In the genomic region with DNA sequence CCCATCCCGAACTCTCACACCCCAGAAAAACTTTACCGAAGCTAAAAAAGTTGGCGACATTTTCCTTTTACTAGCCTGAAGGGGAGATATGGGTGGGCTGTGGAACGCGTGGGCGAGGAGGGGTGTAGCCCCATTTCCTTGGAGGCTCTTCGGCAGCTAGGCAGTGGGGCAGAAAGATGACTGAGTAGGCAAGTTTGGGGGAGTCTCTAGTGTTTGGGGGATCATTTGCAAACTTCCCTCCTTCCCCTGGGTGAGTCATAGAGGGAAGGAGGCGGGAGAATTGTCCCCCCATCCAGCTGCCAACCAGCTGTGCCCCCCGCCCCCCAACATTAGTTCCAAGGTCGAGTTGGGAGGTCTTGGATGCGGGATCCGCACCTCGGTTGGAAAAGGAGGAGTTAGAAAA, we compare ENCODE assay signal across 8 cellular contexts. TPM values are rescaled to one million over a fixed set of nuclear protein-coding genes. Genes with fewer than 3 reads are reported as not detected.
A peak's percentile ranks its signal among the peaks of the same experiment; 100 is the strongest.
DNase-seq lines count a peak whose midpoint lies in the region; ATAC-seq and TF ChIP-seq lines count a peak whose summit lies in the region.

No MANE protein-coding gene starts in this region.

- peaks cover 28% of the 10 kb centered on the region for H3K4me1 Mint-ChIP-seq in osteocyte (ENCODE audit: unreplicated experiment)

- no peaks in the 10 kb centered on the region for H3K27me3 ChIP-seq in Panc1 (ENCODE audit: control insufficient read depth, insufficient read depth, low read length)

- peak overlapping the region; percentile 79 for H3K4me3 Mint-ChIP-seq in osteocyte (ENCODE audit: unreplicated experiment)

- H3K36me3 Mint-ChIP-seq in osteocyte (ENCODE audit: unreplicated experiment), result no peaks in the 10 kb centered on the region

- no peaks in the 10 kb centered on the region for H3K9me3 Mint-ChIP-seq in osteocyte (ENCODE audit: unreplicated experiment)

- H3K27ac ChIP-seq in Panc1 (ENCODE audit: low read length) (peak overlapping the region; percentile 85), epithelial cell of prostate (peak overlapping the region; percentile 63)

- ATAC-seq in Panc1 (peak; percentile 2), HG02763 (IDR thresholded peaks at IDR 0.05; ENCODE audit: unreplicated experiment) (no peak)

- intact Hi-C loops in Panc1 (cut with micrococcal nuclease; ENCODE audit: unreplicated experiment) (no loop called here), posterior vena cava (cut with DNase I) (no loop called here)

- CTCF ChIA-PET in Panc1 (lab: Charles Lee), result interaction anchor here (0.7 kb wide), 1 partner anchor 9 kb away, joined by 3 read pairs; no protein-coding TSS in a partner anchor

- H3K4me3 ChIP-seq in GM08714 (ENCODE audit: low read length) (peak overlapping the region; percentile 73), Panc1 (ENCODE audit: low read depth in 2 of 2, low read length in 2 of 2) (peak overlapping the region; percentile 63 to 72)

- no peaks in the 10 kb centered on the region for H3K27me3 Mint-ChIP-seq in osteocyte (ENCODE audit: unreplicated experiment)

- POLR2A ChIA-PET in Panc1 (lab: Charles Lee), result interaction anchor here (0.6 kb wide), 1 partner anchor 764 kb away, joined by 7 read pairs; no protein-coding TSS in a partner anchor

- no TSS peak for BruUV-seq in Panc1 (replicated peaks; lab: Mats Ljungman, UMichigan)

- in situ Hi-C loops in Panc1 (cut with HindIII; ENCODE audit: low pct_unique_long_range_greater_than_20kb, low sequenced_read_pairs), result no loop called here

- no peaks in the 10 kb centered on the region for H3K36me3 ChIP-seq in Panc1 (ENCODE audit: control insufficient read depth, insufficient read depth, low read length)

- H3K27ac Mint-ChIP-seq in osteocyte (ENCODE audit: unreplicated experiment), result peak overlapping the region; percentile 63

- DNase-seq in Panc1 (ENCODE audit: low read depth, low spot score) (no peak), epithelial cell of prostate (ENCODE audit: low read depth, low spot score) (no peak), osteocyte (ENCODE audit: extremely low spot score, unreplicated experiment) (no peak), NCI-H1930 (lab: John Stamatoyannopoulos, UW) (no peak), posterior vena cava (ENCODE audit: low spot score) (no peak)
- DNase-seq in activated CD4-positive, CD25-positive, alpha-beta regulatory T cell treated with anti-CD3 and anti-CD28 coated beads, Interleukin-2, amount 50 U/mL, for 72 hours, result no peak

- H3K4me1 ChIP-seq in Panc1 (ENCODE audit: control insufficient read depth, insufficient read depth, low read length), result peaks cover 15% of the 10 kb centered on the region

- TF ChIP-seq CTCF in Panc1 (IDR thresholded peaks at IDR 0.05), result no peak
- no peak for TF ChIP-seq CTCF in osteocyte (IDR thresholded peaks at IDR 0.05)

- H3K9me3 ChIP-seq in Panc1 (ENCODE audit: control insufficient read depth, insufficient read depth, low read depth, low read length), result no peaks in the 10 kb centered on the region

RNA-seq across cellular contexts. Expression of gene GLI1, which starts 2.3 kb away (rescaled TPM):
- 6.5 TPM for total RNA-seq in Panc1 (2021; ENCODE audit: unreplicated experiment)
- polyA plus RNA-seq in Panc1 (2012; ENCODE audit: insufficient read length), result 7.7 TPM
- total RNA-seq in osteocyte, result 3.5 and 7.7 TPM in 2 replicates
- 1 to 10 TPM in 1 of 2 donors, under 1 TPM in 1; 0.90 to 3.2 TPM for total RNA-seq in posterior vena cava

RNA-seq across cellular contexts. Expression of gene INHBE, which starts 6.8 kb away (rescaled TPM):
- total RNA-seq in Panc1 (2021; ENCODE audit: unreplicated experiment), result 0.59 TPM
- polyA plus RNA-seq in Panc1 (2012; ENCODE audit: insufficient read length), result 0.35 TPM
- total RNA-seq in osteocyte, result 1.0 and 1.3 TPM in 2 replicates
- total RNA-seq in posterior vena cava, result not detected

RNA-seq across cellular contexts. Expression of gene ARHGAP9, which starts 17.8 kb away (rescaled TPM):
- 0.92 TPM for total RNA-seq in Panc1 (2021; ENCODE audit: unreplicated experiment)
- polyA plus RNA-seq in Panc1 (2012; ENCODE audit: insufficient read length), result 0.22 TPM
- 1.5 and 2.1 TPM in 2 replicates for total RNA-seq in osteocyte
- 10 to 100 TPM; 12.7 to 20.7 TPM for total RNA-seq in posterior vena cava

RNA-seq across cellular contexts. Expression of gene MARS1, which starts 26.0 kb away (rescaled TPM):
- 291 TPM for total RNA-seq in Panc1 (2021; ENCODE audit: unreplicated experiment)
- 380 TPM for polyA plus RNA-seq in Panc1 (2012; ENCODE audit: insufficient read length)
- total RNA-seq in osteocyte, result 364 and 401 TPM in 2 replicates
- 100 to 1,000 TPM; 135 to 142 TPM for total RNA-seq in posterior vena cava

RNA-seq across cellular contexts. Expression of gene INHBC, which starts 27.3 kb away (rescaled TPM):
- total RNA-seq in Panc1 (2021; ENCODE audit: unreplicated experiment), result not detected
- polyA plus RNA-seq in Panc1 (2012; ENCODE audit: insufficient read length), result not detected
- total RNA-seq in osteocyte, result not detected in 2 replicates
- not detected for total RNA-seq in posterior vena cava
